Comparison of ENCODE assay signal across 3 cellular contexts in the genomic region with DNA sequence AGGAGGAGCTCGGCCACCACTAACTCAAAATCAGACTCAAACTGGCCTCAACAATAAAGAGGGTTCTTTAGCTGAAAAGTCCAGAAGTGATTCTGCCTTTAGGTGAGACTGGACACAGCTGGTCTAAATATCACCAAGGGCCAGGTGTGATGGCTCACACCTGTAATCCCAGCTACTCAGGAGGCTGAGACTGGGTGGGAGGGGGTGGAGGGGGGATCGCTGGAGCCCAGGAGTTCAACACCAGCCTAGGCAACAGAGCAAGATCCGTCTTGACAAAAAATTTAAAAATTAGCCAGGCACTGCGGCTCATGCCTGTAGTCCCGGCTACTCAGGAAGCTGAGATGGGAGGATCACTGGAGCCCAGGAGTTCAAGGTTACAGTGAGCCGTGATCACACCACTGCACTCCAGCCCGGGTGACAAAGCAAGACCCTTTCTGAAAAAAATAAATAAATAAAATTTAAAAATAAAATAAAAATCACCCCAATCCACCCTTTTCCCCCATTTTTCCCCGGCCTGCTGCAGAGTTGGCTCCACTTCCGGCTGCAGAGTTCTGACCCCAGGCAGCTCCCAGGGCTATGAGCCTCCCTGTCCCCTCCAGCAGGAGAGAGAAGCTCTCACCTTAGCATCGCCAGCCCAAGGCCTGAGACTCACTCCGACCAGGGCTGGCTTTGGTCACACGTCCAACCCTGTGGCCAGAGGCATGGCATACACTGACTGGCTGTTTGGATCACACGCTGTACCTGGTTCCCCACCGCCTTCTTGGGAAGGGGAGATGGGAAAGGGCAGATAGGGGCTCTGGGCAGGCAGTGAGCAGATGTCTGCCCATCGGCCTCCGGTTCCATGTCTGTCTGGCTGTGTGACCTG.
TF ChIP-seq lines count a peak whose summit lies in the region.

No MANE protein-coding gene starts in this region.

TF ChIP-seq in SK-N-SH, 30 proteins besides CTCF, POLR2A, EP300 and RAD21:
- TF ChIP-seq, protein P1, sequence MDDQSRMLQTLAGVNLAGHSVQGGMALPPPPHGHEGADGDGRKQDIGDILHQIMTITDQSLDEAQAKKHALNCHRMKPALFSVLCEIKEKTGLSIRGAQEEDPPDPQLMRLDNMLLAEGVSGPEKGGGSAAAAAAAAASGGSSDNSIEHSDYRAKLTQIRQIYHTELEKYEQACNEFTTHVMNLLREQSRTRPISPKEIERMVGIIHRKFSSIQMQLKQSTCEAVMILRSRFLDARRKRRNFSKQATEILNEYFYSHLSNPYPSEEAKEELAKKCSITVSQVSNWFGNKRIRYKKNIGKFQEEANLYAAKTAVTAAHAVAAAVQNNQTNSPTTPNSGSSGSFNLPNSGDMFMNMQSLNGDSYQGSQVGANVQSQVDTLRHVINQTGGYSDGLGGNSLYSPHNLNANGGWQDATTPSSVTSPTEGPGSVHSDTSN (IDR thresholded peaks at IDR 0.05) = no peak
TF ChIP-seq in SK-N-SH: peak in this region for 0.

TF ChIP-seq in SK-N-SH treated with all-trans-retinoic acid at 6 μM for 48 hours, 23 proteins besides CTCF, POLR2A, EP300 and RAD21:
- TF ChIP-seq BACH2 (CRISPR knock-in tag; IDR thresholded peaks at IDR 0.05; ENCODE audit: borderline replicate concordance) (no peak), ZC3H10 (CRISPR knock-in tag; IDR thresholded peaks at IDR 0.05) (no peak), ZNF70 (CRISPR knock-in tag; IDR thresholded peaks at IDR 0.05) (no peak)

TF ChIP-seq in H1, 55 proteins besides CTCF, POLR2A, EP300 and RAD21:
- TF ChIP-seq, protein P2, sequence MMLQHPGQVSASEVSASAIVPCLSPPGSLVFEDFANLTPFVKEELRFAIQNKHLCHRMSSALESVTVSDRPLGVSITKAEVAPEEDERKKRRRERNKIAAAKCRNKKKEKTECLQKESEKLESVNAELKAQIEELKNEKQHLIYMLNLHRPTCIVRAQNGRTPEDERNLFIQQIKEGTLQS (IDR thresholded peaks at IDR 0.05; ENCODE audit: insufficient read depth, low read depth, low read length) = no peak
- no peak for TF ChIP-seq EZH2 (IDR thresholded peaks at IDR 0.05; ENCODE audit: low read depth, low read length, severe bottlenecking)
- TF ChIP-seq, protein P3, sequence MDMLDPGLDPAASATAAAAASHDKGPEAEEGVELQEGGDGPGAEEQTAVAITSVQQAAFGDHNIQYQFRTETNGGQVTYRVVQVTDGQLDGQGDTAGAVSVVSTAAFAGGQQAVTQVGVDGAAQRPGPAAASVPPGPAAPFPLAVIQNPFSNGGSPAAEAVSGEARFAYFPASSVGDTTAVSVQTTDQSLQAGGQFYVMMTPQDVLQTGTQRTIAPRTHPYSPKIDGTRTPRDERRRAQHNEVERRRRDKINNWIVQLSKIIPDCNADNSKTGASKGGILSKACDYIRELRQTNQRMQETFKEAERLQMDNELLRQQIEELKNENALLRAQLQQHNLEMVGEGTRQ (IDR thresholded peaks at IDR 0.05; ENCODE audit: low read length) = no peak
- TF ChIP-seq YY1 (IDR thresholded peaks at IDR 0.05; ENCODE audit: low read depth, low read length) = no peak
- no peak for TF ChIP-seq CBX8 (IDR thresholded peaks at IDR 0.05; ENCODE audit: borderline replicate concordance, low read depth, low read length)
- TF ChIP-seq JUND (IDR thresholded peaks at IDR 0.05; ENCODE audit: low read length) = no peak
- TF ChIP-seq HDAC2 (IDR thresholded peaks at IDR 0.05; ENCODE audit: borderline replicate concordance in 1 of 2, low read depth in 2 of 2, low read length in 2 of 2) = no peak
- no peak for TF ChIP-seq SRF (IDR thresholded peaks at IDR 0.05; ENCODE audit: low read depth, low read length)
- no peak for TF ChIP-seq SP1 (IDR thresholded peaks at IDR 0.05; ENCODE audit: low read depth, low read length)
